Comparison of ENCODE assay signal across 31 cellular contexts in the genomic region with DNA sequence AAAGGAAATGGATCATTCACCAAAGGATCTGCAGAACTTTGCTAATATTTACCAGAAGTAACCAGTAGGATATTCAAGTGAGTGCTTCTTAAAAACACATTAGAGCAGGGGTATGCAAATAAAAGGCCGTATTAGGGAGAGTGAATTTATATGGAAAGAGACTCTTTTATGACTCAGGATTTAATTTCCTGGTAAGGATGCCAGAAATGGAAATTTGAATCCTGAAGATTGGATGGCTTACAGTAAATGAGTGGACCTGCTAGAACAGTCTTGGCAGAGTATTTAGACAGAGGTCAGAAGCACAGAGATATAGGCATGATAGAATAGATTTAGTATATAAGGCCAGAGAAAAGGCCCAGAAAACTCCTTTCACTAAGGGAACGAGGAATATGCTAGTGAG.
"Had no signal": no experiment of that assay in that cellular context is flagged by ENCODE, and none has a peak within 500 bp of the region (broad histone marks: within the 10 kb centered on the region; RNA-seq: fewer than 3 reads in every experiment).

No MANE protein-coding gene starts in this region.

- H3K4me3 Mint-ChIP-seq: activated CD4-positive, alpha-beta memory T cell treated with anti-CD3 and anti-CD28 coated beads for 36 hours; activated CD4-positive, alpha-beta T cell treated with anti-CD3 and anti-CD28 coated beads, Interleukin-2, amount 10 ng/mL, durations not matched to agents 7 days and 5 days; activated naive CD4-positive, alpha-beta T cell treated with anti-CD3 and anti-CD28 coated beads, Interleukin-2, amount 10 ng/mL, durations not matched to agents 7 days and 5 days; activated naive CD8-positive, alpha-beta T cell; activated T-cell treated with anti-CD3 and anti-CD28 coated beads, Interleukin-2, amount 50 U/mL, for 4 hours; activated T-helper 1 cell treated with anti-CD3 and anti-CD28 coated beads, Interleukin-12 subunit alpha, Interleukin-12 subunit beta, Interleukin-2, Interleukin-4 antibody, amounts not matched to agents 30 ng/mL and 10 ng/mL and 1 ng/mL, durations not matched to agents 14 hours and 24 hours and 36 hours had no signal

- DNase-seq: activated CD4-positive, alpha-beta memory T cell treated with anti-CD3 and anti-CD28 coated beads for 36 hours; activated CD4-positive, alpha-beta T cell treated with anti-CD3 and anti-CD28 coated beads, Interleukin-2, amount 10 ng/mL, durations not matched to agents 7 days and 5 days; activated CD8-positive, alpha-beta memory T cell treated with anti-CD3 and anti-CD28 coated beads, Interleukin-2, amount 50 U/mL, for 4 hours; activated naive CD4-positive, alpha-beta T cell treated with anti-CD3 and anti-CD28 coated beads, Interleukin-2, amount 10 ng/mL, durations not matched to agents 7 days and 5 days; activated T-cell treated with anti-CD3 and anti-CD28 coated beads for 4 hours; activated T-cell treated with anti-CD3 and anti-CD28 coated beads, Interleukin-2, amount 50 U/mL, for 4 hours; amniotic stem cell; aorta; brain microvascular endothelial cell; central memory CD4-positive, alpha-beta T cell; KG1; MM.1S; MV-4-11; NCI-H1105; NCI-H1417 treated with DMSO at 0.1 percent for 48 hours; NCI-H1694; NCI-H1930; NCI-H2081 treated with DMSO at 0.1 percent for 48 hours; NCI-H226; NCI-H446 treated with DMSO at 0.1 percent for 48 hours; NCI-H524; NCI-H748 treated with DMSO at 0.1 percent for 48 hours; NK-92 treated with Interleukin-12 subunit alpha and Interleukin-12 subunit beta, amount 100 ng/mL, for 24 hours; PC-9; SIG-M5 had no signal

- H3K4me2 ChIP-seq: PC-9 had no signal

- ATAC-seq: activated T-cell treated with anti-CD3 and anti-CD28 coated beads, Interleukin-2, amount 50 U/mL, for 4 hours; Right ventricle myocardium inferior had no signal

- FAIRE-seq: RCC 7860, TTC549 had no signal

- H3K4me3 ChIP-seq: PC-9 had no signal

- H3K27me3 ChIP-seq: brain microvascular endothelial cell had no signal

- H3K4me1 Mint-ChIP-seq: activated CD4-positive, alpha-beta T cell treated with anti-CD3 and anti-CD28 coated beads, Interleukin-2, amount 10 ng/mL, durations not matched to agents 7 days and 5 days; activated naive CD4-positive, alpha-beta T cell treated with anti-CD3 and anti-CD28 coated beads, Interleukin-2, amount 10 ng/mL, durations not matched to agents 7 days and 5 days had no signal

- H3K9me3 Mint-ChIP-seq: activated CD4-positive, alpha-beta T cell treated with anti-CD3 and anti-CD28 coated beads, Interleukin-2, amount 10 ng/mL, durations not matched to agents 7 days and 5 days; activated naive CD4-positive, alpha-beta T cell treated with anti-CD3 and anti-CD28 coated beads, Interleukin-2, amount 10 ng/mL, durations not matched to agents 7 days and 5 days; activated T-helper 1 cell treated with anti-CD3 and anti-CD28 coated beads, Interleukin-12 subunit alpha, Interleukin-12 subunit beta, Interleukin-2, Interleukin-4 antibody, amounts not matched to agents 30 ng/mL and 10 ng/mL and 1 ng/mL, durations not matched to agents 14 hours and 24 hours and 36 hours had no signal

- H3K27me3 Mint-ChIP-seq: activated CD4-positive, alpha-beta memory T cell treated with anti-CD3 and anti-CD28 coated beads for 36 hours; activated CD4-positive, alpha-beta T cell treated with anti-CD3 and anti-CD28 coated beads, Interleukin-2, amount 10 ng/mL, durations not matched to agents 7 days and 5 days; activated naive CD4-positive, alpha-beta T cell treated with anti-CD3 and anti-CD28 coated beads, Interleukin-2, amount 10 ng/mL, durations not matched to agents 7 days and 5 days; activated naive CD8-positive, alpha-beta T cell had no signal

- H3K27ac Mint-ChIP-seq: activated CD4-positive, alpha-beta memory T cell treated with anti-CD3 and anti-CD28 coated beads for 36 hours; activated CD4-positive, alpha-beta T cell treated with anti-CD3 and anti-CD28 coated beads, Interleukin-2, amount 10 ng/mL, durations not matched to agents 7 days and 5 days; activated naive CD4-positive, alpha-beta T cell treated with anti-CD3 and anti-CD28 coated beads, Interleukin-2, amount 10 ng/mL, durations not matched to agents 7 days and 5 days; activated naive CD8-positive, alpha-beta T cell; activated T-helper 1 cell treated with anti-CD3 and anti-CD28 coated beads, Interleukin-12 subunit alpha, Interleukin-12 subunit beta, Interleukin-2, Interleukin-4 antibody, amounts not matched to agents 30 ng/mL and 10 ng/mL and 1 ng/mL, durations not matched to agents 14 hours and 24 hours and 36 hours had no signal

- H3K36me3 Mint-ChIP-seq: activated CD4-positive, alpha-beta memory T cell treated with anti-CD3 and anti-CD28 coated beads for 36 hours; activated naive CD4-positive, alpha-beta T cell treated with anti-CD3 and anti-CD28 coated beads, Interleukin-2, amount 10 ng/mL, durations not matched to agents 7 days and 5 days; activated naive CD8-positive, alpha-beta T cell had no signal

- H2AFZ ChIP-seq: PC-9 had no signal

- H3K27ac ChIP-seq: brain microvascular endothelial cell, PC-9, RWPE1 had no signal

- H3K36me3 ChIP-seq: brain microvascular endothelial cell had no signal
